35 cellular contexts compared by ENCODE assay signal in the genomic region with DNA sequence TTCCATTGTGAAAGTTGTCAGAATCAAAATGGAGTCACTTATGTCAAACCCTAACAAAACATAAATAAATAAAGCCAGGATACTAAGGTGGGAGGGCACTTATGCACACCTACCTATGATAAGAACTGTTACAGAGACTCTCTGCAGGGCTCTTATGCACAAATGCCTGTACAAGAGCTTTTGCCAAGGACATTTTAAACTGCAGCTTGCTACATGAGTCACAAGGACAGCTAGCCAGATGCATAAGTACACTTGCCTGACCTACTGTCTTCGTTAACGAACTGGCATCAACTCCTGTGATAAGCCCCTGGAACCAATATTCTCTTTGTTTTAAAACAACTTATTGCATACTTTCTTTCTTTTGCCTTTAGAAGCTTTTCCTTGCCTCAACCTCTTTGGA.
"Had no signal": no experiment of that assay in that cellular context is flagged by ENCODE, and none has a peak within 500 bp of the region (broad histone marks: within the 10 kb centered on the region; RNA-seq: fewer than 3 reads in every experiment).

No MANE protein-coding gene starts in this region.

- H3K9me3 ChIP-seq: ascending aorta had no signal

- DNase-seq: activated CD4-positive, alpha-beta memory T cell treated with anti-CD3 and anti-CD28 coated beads, Interleukin-2, amount 10 ng/mL, durations not matched to agents 7 days and 5 days; activated CD4-positive, alpha-beta T cell treated with anti-CD3 and anti-CD28 coated beads for 1 hour; activated CD4-positive, alpha-beta T cell treated with anti-CD3 and anti-CD28 coated beads for 36 hours; activated CD4-positive, alpha-beta T cell treated with anti-CD3 and anti-CD28 coated beads for 48 hours; activated CD4-positive, alpha-beta T cell treated with anti-CD3 and anti-CD28 coated beads, Interleukin-2, amount 10 ng/mL, durations not matched to agents 7 days and 5 days; activated CD4-positive, alpha-beta T cell treated with anti-CD3 and anti-CD28 coated beads, Interleukin-2, amount 50 U/mL, for 48 hours; activated CD4-positive, CD25-positive, alpha-beta regulatory T cell; activated CD8-positive, alpha-beta memory T cell treated with anti-CD3 and anti-CD28 coated beads for 24 hours; activated CD8-positive, alpha-beta memory T cell treated with anti-CD3 and anti-CD28 coated beads, Interleukin-2, amount 10 ng/mL, durations not matched to agents 7 days and 5 days; activated CD8-positive, alpha-beta memory T cell treated with anti-CD3 and anti-CD28 coated beads, Interleukin-2, amount 50 U/mL, for 48 hours; activated CD8-positive, alpha-beta T cell treated with anti-CD3 and anti-CD28 coated beads, Interleukin-2, amount 10 ng/mL, durations not matched to agents 7 days and 5 days; activated effector memory CD4-positive, alpha-beta T cell treated with anti-CD3 and anti-CD28 coated beads, Interleukin-2, amount 50 U/mL, for 16 hours; activated gamma-delta T cell treated with Interleukin-2 at 50 U/mL for 16 hours; activated naive CD4-positive, alpha-beta T cell; activated naive CD4-positive, alpha-beta T cell treated with anti-CD3 and anti-CD28 coated beads for 36 hours; activated naive CD4-positive, alpha-beta T cell treated with anti-CD3 and anti-CD28 coated beads, Interleukin-2, amount 50 U/mL, for 16 hours; activated naive CD8-positive, alpha-beta T cell treated with anti-CD3 and anti-CD28 coated beads for 36 hours; activated T-cell treated with anti-CD3 and anti-CD28 coated beads, Interleukin-2, amount 50 U/mL, for 4 hours; activated T-cell treated with anti-CD3 and anti-CD28 coated beads, Interleukin-2, amount 50 U/mL, for 72 hours; amygdala; anterior cingulate cortex; central memory CD4-positive, alpha-beta T cell; T-helper 1 cell; T-helper 2 cell; T-helper 9 cell; WERI-Rb-1 had no signal

- H3K4me1 Mint-ChIP-seq: activated CD4-positive, alpha-beta memory T cell treated with anti-CD3 and anti-CD28 coated beads, Interleukin-2, amount 10 ng/mL, durations not matched to agents 7 days and 5 days; activated CD4-positive, alpha-beta T cell treated with anti-CD3 and anti-CD28 coated beads for 36 hours; activated CD4-positive, alpha-beta T cell treated with anti-CD3 and anti-CD28 coated beads, Interleukin-2, amount 10 ng/mL, durations not matched to agents 7 days and 5 days; activated CD8-positive, alpha-beta memory T cell treated with anti-CD3 and anti-CD28 coated beads, Interleukin-2, amount 10 ng/mL, durations not matched to agents 7 days and 5 days; activated naive CD8-positive, alpha-beta T cell treated with anti-CD3 and anti-CD28 coated beads for 36 hours; activated T-helper 17 cell treated with anti-CD3 and anti-CD28 coated beads, Interleukin-2, amount 50 U/mL, for 72 hours; brain; WTC11 had no signal

- H3K4me3 ChIP-seq: ascending aorta, cardiac muscle cell had no signal

- H3K36me3 Mint-ChIP-seq: activated CD8-positive, alpha-beta memory T cell treated with anti-CD3 and anti-CD28 coated beads, Interleukin-2, amount 10 ng/mL, durations not matched to agents 7 days and 5 days; activated naive CD4-positive, alpha-beta T cell treated with anti-CD3 and anti-CD28 coated beads, Interleukin-2, amount 50 U/mL, for 72 hours; activated naive CD8-positive, alpha-beta T cell treated with anti-CD3 and anti-CD28 coated beads for 36 hours; brain; WTC11 had no signal

- H3K27me3 Mint-ChIP-seq: activated naive CD8-positive, alpha-beta T cell treated with anti-CD3 and anti-CD28 coated beads for 36 hours; brain had no signal

- H3K4me3 Mint-ChIP-seq: activated CD4-positive, alpha-beta memory T cell treated with anti-CD3 and anti-CD28 coated beads, Interleukin-2, amount 10 ng/mL, durations not matched to agents 7 days and 5 days; activated CD4-positive, alpha-beta T cell treated with anti-CD3 and anti-CD28 coated beads for 36 hours; activated CD4-positive, alpha-beta T cell treated with anti-CD3 and anti-CD28 coated beads, Interleukin-2, amount 10 ng/mL, durations not matched to agents 7 days and 5 days; activated CD8-positive, alpha-beta memory T cell treated with anti-CD3 and anti-CD28 coated beads, Interleukin-2, amount 10 ng/mL, durations not matched to agents 7 days and 5 days; activated CD8-positive, alpha-beta T cell treated with anti-CD3 and anti-CD28 coated beads, Interleukin-2, amount 10 ng/mL, durations not matched to agents 7 days and 5 days; activated naive CD4-positive, alpha-beta T cell treated with anti-CD3 and anti-CD28 coated beads for 36 hours; activated naive CD8-positive, alpha-beta T cell treated with anti-CD3 and anti-CD28 coated beads for 36 hours; activated T-cell treated with anti-CD3 and anti-CD28 coated beads, Interleukin-2, amount 50 U/mL, for 4 hours; activated T-cell treated with anti-CD3 and anti-CD28 coated beads, Interleukin-2, amount 50 U/mL, for 72 hours; activated T-helper 1 cell treated with anti-CD3 and anti-CD28 coated beads, Interleukin-12 subunit alpha, Interleukin-12 subunit beta, Interleukin-2, Interleukin-4 antibody, amounts not matched to agents 30 ng/mL and 10 ng/mL and 1 ng/mL, durations not matched to agents 14 hours and 24 hours and 36 hours; activated T-helper 17 cell treated with anti-CD3 and anti-CD28 coated beads, Interleukin-2, amount 50 U/mL, for 72 hours; brain; T-helper 1 cell treated with Interleukin-12 subunit alpha and Interleukin-12 subunit beta and Interleukin-4 antibody, amounts not matched to agents 30 μg/mL and 1 μg/mL, for 36 hours; T-helper 2 cell treated with Interferon-gamma antibody and Interleukin-4, amounts not matched to agents 5 μg/mL and 100 μg/mL, for 36 hours; WTC11 had no signal

- H3K27ac Mint-ChIP-seq: activated CD4-positive, alpha-beta memory T cell treated with anti-CD3 and anti-CD28 coated beads, Interleukin-2, amount 10 ng/mL, durations not matched to agents 7 days and 5 days; activated CD4-positive, alpha-beta T cell treated with anti-CD3 and anti-CD28 coated beads for 36 hours; activated CD4-positive, alpha-beta T cell treated with anti-CD3 and anti-CD28 coated beads, Interleukin-2, amount 10 ng/mL, durations not matched to agents 7 days and 5 days; activated CD8-positive, alpha-beta memory T cell treated with anti-CD3 and anti-CD28 coated beads, Interleukin-2, amount 10 ng/mL, durations not matched to agents 7 days and 5 days; activated CD8-positive, alpha-beta T cell treated with anti-CD3 and anti-CD28 coated beads, Interleukin-2, amount 10 ng/mL, durations not matched to agents 7 days and 5 days; activated naive CD4-positive, alpha-beta T cell treated with anti-CD3 and anti-CD28 coated beads for 36 hours; activated naive CD4-positive, alpha-beta T cell treated with anti-CD3 and anti-CD28 coated beads, Interleukin-2, amount 50 U/mL, for 72 hours; activated naive CD8-positive, alpha-beta T cell treated with anti-CD3 and anti-CD28 coated beads for 36 hours; activated T-cell treated with anti-CD3 and anti-CD28 coated beads, Interleukin-2, amount 50 U/mL, for 72 hours; activated T-helper 1 cell treated with anti-CD3 and anti-CD28 coated beads, Interleukin-12 subunit alpha, Interleukin-12 subunit beta, Interleukin-2, Interleukin-4 antibody, amounts not matched to agents 30 ng/mL and 10 ng/mL and 1 ng/mL, durations not matched to agents 14 hours and 24 hours and 36 hours; activated T-helper 17 cell treated with anti-CD3 and anti-CD28 coated beads, Interleukin-2, amount 50 U/mL, for 72 hours; brain; T-helper 1 cell treated with Interleukin-12 subunit alpha and Interleukin-12 subunit beta and Interleukin-4 antibody, amounts not matched to agents 30 μg/mL and 1 μg/mL, for 36 hours; T-helper 2 cell treated with Interferon-gamma antibody and Interleukin-4, amounts not matched to agents 5 μg/mL and 100 μg/mL, for 36 hours; WTC11 had no signal

- H3K27me3 ChIP-seq: ascending aorta, cardiac muscle cell had no signal

- H3K27ac ChIP-seq: ascending aorta, cardiac muscle cell, WERI-Rb-1 had no signal

- H3K9me3 Mint-ChIP-seq: activated CD4-positive, alpha-beta memory T cell treated with anti-CD3 and anti-CD28 coated beads, Interleukin-2, amount 10 ng/mL, durations not matched to agents 7 days and 5 days; activated CD4-positive, alpha-beta T cell treated with anti-CD3 and anti-CD28 coated beads, Interleukin-2, amount 10 ng/mL, durations not matched to agents 7 days and 5 days; activated naive CD4-positive, alpha-beta T cell treated with anti-CD3 and anti-CD28 coated beads for 36 hours; activated naive CD4-positive, alpha-beta T cell treated with anti-CD3 and anti-CD28 coated beads, Interleukin-2, amount 50 U/mL, for 72 hours; activated naive CD8-positive, alpha-beta T cell treated with anti-CD3 and anti-CD28 coated beads for 36 hours; activated T-cell treated with anti-CD3 and anti-CD28 coated beads, Interleukin-2, amount 50 U/mL, for 4 hours; activated T-cell treated with anti-CD3 and anti-CD28 coated beads, Interleukin-2, amount 50 U/mL, for 72 hours; activated T-helper 1 cell treated with anti-CD3 and anti-CD28 coated beads, Interleukin-12 subunit alpha, Interleukin-12 subunit beta, Interleukin-2, Interleukin-4 antibody, amounts not matched to agents 30 ng/mL and 10 ng/mL and 1 ng/mL, durations not matched to agents 14 hours and 24 hours and 36 hours; activated T-helper 17 cell treated with anti-CD3 and anti-CD28 coated beads, Interleukin-2, amount 50 U/mL, for 72 hours; brain; T-helper 1 cell treated with Interleukin-12 subunit alpha and Interleukin-12 subunit beta and Interleukin-4 antibody, amounts not matched to agents 30 μg/mL and 1 μg/mL, for 36 hours; T-helper 2 cell treated with Interferon-gamma antibody and Interleukin-4, amounts not matched to agents 5 μg/mL and 100 μg/mL, for 36 hours had no signal

- H3K36me3 ChIP-seq: ascending aorta, cardiac muscle cell, WERI-Rb-1 had no signal

- H3K4me1 ChIP-seq: ascending aorta had no signal
